Comparison of ENCODE assay signal across 12 cellular contexts in genomic region chr16:20483989-20484388, GRCh38. TPM values are rescaled to one million over a fixed set of nuclear protein-coding genes. Genes with fewer than 3 reads are reported as not detected.
"Had no signal": no experiment of that assay in that cellular context is flagged by ENCODE, and none has a peak within 500 bp of the region (broad histone marks: within the 10 kb centered on the region; RNA-seq: fewer than 3 reads in every experiment).

No MANE protein-coding gene starts in this region.

RNA-seq across cellular contexts. Expression of gene ACSM2A, which starts 32.7 kb away (rescaled TPM):
- total RNA-seq: activated B cell treated with CpG ODN at 0.5 μM for 24 hours; activated CD4-positive, alpha-beta memory T cell treated with anti-CD3 and anti-CD28 coated beads for 36 hours; activated CD4-positive, alpha-beta memory T cell treated with anti-CD3 and anti-CD28 coated beads, Interleukin-2, amount 10 ng/mL, durations not matched to agents 7 days and 5 days; activated CD4-positive, alpha-beta T cell treated with anti-CD3 and anti-CD28 coated beads, Interleukin-2, amount 10 ng/mL, durations not matched to agents 24 days and 14 days; activated CD4-positive, alpha-beta T cell treated with anti-CD3 and anti-CD28 coated beads, Interleukin-2, amount 10 ng/mL, durations not matched to agents 7 days and 5 days; activated CD8-positive, alpha-beta memory T cell treated with anti-CD3 and anti-CD28 coated beads for 36 hours; activated CD8-positive, alpha-beta T cell treated with anti-CD3 and anti-CD28 coated beads for 36 hours; activated CD8-positive, alpha-beta T cell treated with anti-CD3 and anti-CD28 coated beads, Interleukin-2, amount 10 ng/mL, durations not matched to agents 7 days and 5 days; T-helper 1 cell treated with Interleukin-12 subunit alpha and Interleukin-12 subunit beta and Interleukin-4 antibody, amounts not matched to agents 30 ng/mL and 1 ng/mL, for 36 hours; T-helper 17 cell; T-helper 2 cell treated with Interferon-gamma antibody and Interleukin-4, amounts not matched to agents 100 ng/mL and 5 ng/mL, for 36 hours; WTC11 had no signal
